ENCODE assay signal across 12 cellular contexts in the genomic region with DNA sequence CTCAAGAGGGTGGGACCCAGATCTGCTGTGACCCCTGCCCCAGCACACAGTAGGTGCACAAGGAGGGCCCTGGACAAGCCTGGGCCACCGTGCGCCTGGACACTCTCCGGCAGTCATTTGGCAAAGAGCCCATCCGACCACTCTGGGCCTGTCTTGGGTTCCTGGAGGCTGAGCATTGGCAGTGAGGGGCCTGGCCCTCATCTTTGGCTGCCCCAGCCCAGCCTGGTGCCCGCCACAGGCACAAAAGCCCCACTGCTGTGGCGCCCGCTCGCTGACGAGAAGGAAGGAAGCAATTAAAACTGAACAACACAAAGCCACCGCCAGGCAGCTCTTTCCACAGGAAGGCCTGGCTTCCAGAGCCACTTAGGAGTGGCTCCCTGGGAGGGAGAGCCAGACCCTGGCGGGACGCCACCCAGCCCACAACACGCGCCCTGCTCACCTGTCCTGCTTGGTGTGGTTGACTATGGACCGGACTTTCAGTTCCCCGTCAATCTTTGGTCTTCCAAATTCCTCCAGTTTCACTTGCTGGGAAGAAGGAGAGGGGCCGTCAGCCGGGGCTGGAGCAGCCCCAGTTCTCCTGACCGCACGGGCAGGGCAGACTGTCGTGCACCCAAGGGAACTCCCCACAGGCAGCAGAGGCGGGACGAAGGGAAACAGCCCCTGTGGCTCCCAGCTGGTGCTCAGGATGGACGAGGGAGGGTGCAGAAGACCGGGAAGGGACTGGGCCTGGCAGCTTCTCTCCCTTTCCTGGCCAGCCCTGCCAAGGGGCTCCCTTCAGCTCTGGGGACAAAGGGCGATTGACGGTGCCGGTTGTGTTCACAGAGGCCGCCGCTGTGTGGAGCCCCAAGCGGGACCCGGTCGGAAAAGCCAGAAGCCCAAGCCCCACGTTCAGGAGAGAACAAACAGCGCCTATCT. TPM values are rescaled to one million over a fixed set of nuclear protein-coding genes. Genes with fewer than 3 reads are reported as not detected.
DNase-seq lines count a peak whose midpoint lies in the region; ATAC-seq and TF ChIP-seq lines count a peak whose summit lies in the region.
"Had no signal": no experiment of that assay in that cellular context is flagged by ENCODE, and none has a peak within 500 bp of the region (broad histone marks: within the 10 kb centered on the region; RNA-seq: fewer than 3 reads in every experiment).

No MANE protein-coding gene starts in this region.

- no peak for ATAC-seq in HG03139 (IDR thresholded peaks at IDR 0.05; ENCODE audit: unreplicated experiment)
- ATAC-seq: HCT116 had no signal

- H3K27me3 ChIP-seq in HUES6 (ENCODE audit: control insufficient read depth, insufficient read depth, low read length), result no peaks in the 10 kb centered on the region
- H3K27me3 ChIP-seq in left ventricle myocardium inferior (ENCODE audit: low read depth), result no peaks in the 10 kb centered on the region
- no peaks in the 10 kb centered on the region for H3K27me3 ChIP-seq in tibial artery

- H3K9me3 ChIP-seq in HUES6 (ENCODE audit: control insufficient read depth, insufficient read depth, low read depth, low read length) (no peaks in the 10 kb centered on the region), left ventricle myocardium inferior (replicated peaks) (no peaks in the 10 kb centered on the region), tibial artery (no peaks in the 10 kb centered on the region)

- H3K36me3 ChIP-seq in HUES6 (ENCODE audit: control insufficient read depth, insufficient read depth, low read length), result peaks cover 75% of the 10 kb centered on the region
- H3K36me3 ChIP-seq in left ventricle myocardium inferior, result peaks cover 5% of the 10 kb centered on the region
- peaks cover 0 to 30% (median 27%) of the 10 kb centered on the region in 3 donors for H3K36me3 ChIP-seq in tibial artery

- intact Hi-C loops in left ventricle myocardium inferior (cut with micrococcal nuclease) (no loop called here), tibial artery (cut with DNase I; ENCODE audit: low total_unique reads) (no loop called here)

- H3K4me3 ChIP-seq in HUES6 (ENCODE audit: low read depth, low read length) (no peak overlapping the region), left ventricle myocardium inferior (peak overlapping the region; percentile 31), tibial artery (no peak overlapping the region)
- H3K4me3 ChIP-seq: lung had no signal

- peak; percentile 81 for DNase-seq in UCSD-AML1 (lab: John Stamatoyannopoulos, UW; ENCODE audit: unreplicated experiment)
- DNase-seq in left ventricle myocardium inferior, result peak; percentile 39
- peak; percentile 88 for DNase-seq in putamen (ENCODE audit: low spot score)
- no peak for DNase-seq in DMS53 (lab: John Stamatoyannopoulos, UW)
- DNase-seq in HCEC 1CT, result no peak
- DNase-seq in tibial artery, result no peak
- DNase-seq: DND-41; stimulated activated CD4-positive, alpha-beta T cell treated with anti-CD3 and anti-CD28 coated beads, Interleukin-12 subunit alpha, Interleukin-12 subunit beta, amount 100 ng/mL, for 4 hours had no signal

- no peak overlapping the region for H3K9ac ChIP-seq in HUES6 (ENCODE audit: low read length)

- H3K27ac ChIP-seq in HUES6 (ENCODE audit: low read depth, low read length) (0 out of 2 replicates have a peak overlapping the region, but pooled peaks have one; percentile 29), left ventricle myocardium inferior (replicated peaks) (peak overlapping the region; percentile 56), tibial artery (no peak overlapping the region)

- peaks cover 8% of the 10 kb centered on the region for H3K4me1 ChIP-seq in HUES6 (ENCODE audit: control insufficient read depth, insufficient read depth, low read length)
- peaks cover 41% of the 10 kb centered on the region for H3K4me1 ChIP-seq in left ventricle myocardium inferior
- peaks cover 0 to 14% (median 3%) of the 10 kb centered on the region in 4 donors for H3K4me1 ChIP-seq in tibial artery

- TF ChIP-seq CTCF in left ventricle myocardium inferior (IDR thresholded peaks at IDR 0.05; ENCODE audit: borderline replicate concordance) (no peak), tibial artery (IDR thresholded peaks at IDR 0.05) (no peak)

RNA-seq across cellular contexts. Expression of a gene that starts 50.9 kb away (rescaled TPM):
- 0.63 TPM for total RNA-seq in left ventricle myocardium inferior

Comparison
In these comparisons a context has a peak if more than half of its experiments do, and no peak if none do; other contexts are left out.
1. H3K27ac ChIP-seq: peak in HUES6 (single experiment) and left ventricle myocardium inferior (single experiment); none in tibial artery (0 of 2).
2. DNase-seq: peak in UCSD-AML1 (single experiment), left ventricle myocardium inferior (single experiment) and putamen (single experiment); none in DMS53 (single experiment), HCEC 1CT (single experiment) and tibial artery (0 of 2).